ENCODE assay signal across 8 cellular contexts in the genomic region with DNA sequence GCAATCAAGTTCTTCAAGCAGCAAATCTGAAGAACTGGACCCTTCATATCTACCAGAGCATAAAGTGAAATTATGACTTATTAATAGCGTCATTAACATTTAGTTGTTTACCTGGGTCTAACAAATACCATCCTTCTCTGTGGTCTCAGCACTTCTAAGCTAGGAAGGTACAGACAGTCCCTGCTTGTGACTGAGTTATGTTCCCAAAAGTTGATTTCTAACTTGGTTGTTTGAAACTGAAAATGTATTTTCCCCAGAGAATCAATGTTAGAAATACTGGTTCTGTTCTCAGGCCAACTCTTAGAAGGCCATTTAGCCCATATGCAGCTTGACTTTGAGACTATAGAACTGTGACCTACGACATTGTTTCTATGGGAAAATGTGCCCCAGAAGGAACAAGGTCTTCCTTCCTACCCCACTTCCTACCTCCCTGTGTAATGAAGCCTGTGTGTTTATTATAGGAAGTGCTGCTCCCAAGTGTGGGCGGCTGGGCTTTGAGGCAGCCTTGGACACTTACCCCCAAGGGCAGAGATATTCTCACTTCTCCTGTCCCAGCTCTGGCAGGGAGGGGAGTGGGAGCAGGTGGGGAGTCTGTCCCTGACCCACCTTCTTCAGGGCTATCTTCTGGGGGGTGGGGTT. TPM values are rescaled to one million over a fixed set of nuclear protein-coding genes. Genes with fewer than 3 reads are reported as not detected.
DNase-seq lines count a peak whose midpoint lies in the region; ATAC-seq and TF ChIP-seq lines count a peak whose summit lies in the region.

No MANE protein-coding gene starts in this region.

- peaks cover 4% of the 10 kb centered on the region for H3K9me3 Mint-ChIP-seq in neural progenitor cell

- H3K27me3 ChIP-seq in esophagus (ENCODE audit: control insufficient read depth in 1 of 2, insufficient read depth in 2 of 2, low read length in 2 of 2) (no peaks in the 10 kb centered on the region), BE2C (no peaks in the 10 kb centered on the region), neural progenitor cell (no peaks in the 10 kb centered on the region)

- H3K4me1 ChIP-seq in esophagus (ENCODE audit: control insufficient read depth in 2 of 2, insufficient read depth in 2 of 2, low read length in 1 of 2) (no peaks in the 10 kb centered on the region), BE2C (no peaks in the 10 kb centered on the region), neural progenitor cell (peaks cover 2% of the 10 kb centered on the region)

- H3K36me3 Mint-ChIP-seq in neural progenitor cell, result no peaks in the 10 kb centered on the region

- H3K27ac Mint-ChIP-seq in neural progenitor cell, result no peak overlapping the region

- no peaks in the 10 kb centered on the region for H3K79me2 ChIP-seq in neural progenitor cell (ENCODE audit: low read depth)

- no peak overlapping the region for H2AFZ ChIP-seq in neural progenitor cell (replicated peaks)

- no peaks in the 10 kb centered on the region for H3F3A ChIP-seq in neural progenitor cell (ENCODE audit: low read depth)

- in situ Hi-C loops in ACHN (cut with HindIII; ENCODE audit: low pct_ligation_motif_present, low pct_unique_long_range_greater_than_20kb, low sequenced_read_pairs), result no loop called here

- H3K27me3 Mint-ChIP-seq in neural progenitor cell (ENCODE audit: insufficient read depth, low read depth), result peaks cover 3% of the 10 kb centered on the region

- WGBS in esophagus, 2 donors, result 69 to 72% methylated on average over 3 of the region's 3 CpGs

- no peaks in the 10 kb centered on the region for H4K20me1 ChIP-seq in neural progenitor cell (ENCODE audit: low read depth)

- H3K4me3 ChIP-seq in GM12865 (ENCODE audit: low read depth, low read length) (peak overlapping the region; percentile 31), esophagus (ENCODE audit: low read depth in 1 of 2, low read length in 2 of 2) (no peak overlapping the region), BE2C (ENCODE audit: low read depth, low read length) (no peak overlapping the region), neural progenitor cell (no peak overlapping the region)

- ATAC-seq in GM19467 (IDR thresholded peaks at IDR 0.05; ENCODE audit: unreplicated experiment) (peak; percentile 31), HG03196 (IDR thresholded peaks at IDR 0.05; ENCODE audit: unreplicated experiment) (peak; percentile 37)

- DNase-seq in GM12865 (ENCODE audit: low read depth), result peak; percentile 81
- no peak for DNase-seq in NCI-H748 treated with DMSO at 0.1 percent for 48 hours (lab: John Stamatoyannopoulos, UW)
- DNase-seq in ACHN, result no peak
- no peak for DNase-seq in BE2C
- DNase-seq in neural progenitor cell (ENCODE audit: low spot score), result no peak

- peaks cover 3% of the 10 kb centered on the region for H3K4me1 Mint-ChIP-seq in neural progenitor cell

- no peak overlapping the region for H3K9ac ChIP-seq in neural progenitor cell

- H3K4me2 ChIP-seq in neural progenitor cell, result no peak overlapping the region

- peak overlapping the region; percentile 51 to 55 for H3K27ac ChIP-seq in esophagus (ENCODE audit: low read depth in 2 of 2, low read length in 1 of 2)
- H3K27ac ChIP-seq in neural progenitor cell, result no peak overlapping the region

- H3K9me3 ChIP-seq in esophagus (ENCODE audit: control insufficient read depth in 2 of 2, insufficient read depth in 1 of 2, low read depth in 1 of 2, low read length in 1 of 2) (no peaks in the 10 kb centered on the region), BE2C (no peaks in the 10 kb centered on the region), neural progenitor cell (ENCODE audit: low read depth) (no peaks in the 10 kb centered on the region)

- H3K36me3 ChIP-seq in esophagus (ENCODE audit: control insufficient read depth in 2 of 2, insufficient read depth in 2 of 2, low read length in 1 of 2) (no peaks in the 10 kb centered on the region), BE2C (no peaks in the 10 kb centered on the region), neural progenitor cell (no peaks in the 10 kb centered on the region)

- H3K4me3 Mint-ChIP-seq in neural progenitor cell, result no peak overlapping the region

- TF ChIP-seq CTCF in GM12865 (IDR thresholded peaks at IDR 0.05; ENCODE audit: insufficient read depth, low read depth, low read length, missing control alignments) (no peak), BE2C (IDR thresholded peaks at IDR 0.05; ENCODE audit: low read depth, low read length) (no peak), neural progenitor cell (IDR thresholded peaks at IDR 0.05) (no peak)

RNA-seq across cellular contexts. Expression of a gene that starts 12.2 kb away (rescaled TPM):
- 10 to 100 TPM; 14.5 to 24.1 TPM for polyA plus RNA-seq in esophagus
- polyA plus RNA-seq in BE2C (2012; ENCODE audit: insufficient read depth, insufficient read length, low read depth), result 25.0 TPM
- 90.8 and 128 TPM in 2 replicates for total RNA-seq in neural progenitor cell (ENCODE audit: low replicate concordance)

RNA-seq across cellular contexts. Expression of a gene that starts 35.2 kb away (rescaled TPM):
- polyA plus RNA-seq in esophagus, result 10 to 100 TPM in 1 of 2 donors, 1 to 10 TPM in 1; 9.5 to 19.6 TPM
- polyA plus RNA-seq in BE2C (2012; ENCODE audit: insufficient read depth, insufficient read length, low read depth), result 42.1 TPM
- 26.6 and 43.9 TPM in 2 replicates for total RNA-seq in neural progenitor cell (ENCODE audit: low replicate concordance)
